In the genomic region with DNA sequence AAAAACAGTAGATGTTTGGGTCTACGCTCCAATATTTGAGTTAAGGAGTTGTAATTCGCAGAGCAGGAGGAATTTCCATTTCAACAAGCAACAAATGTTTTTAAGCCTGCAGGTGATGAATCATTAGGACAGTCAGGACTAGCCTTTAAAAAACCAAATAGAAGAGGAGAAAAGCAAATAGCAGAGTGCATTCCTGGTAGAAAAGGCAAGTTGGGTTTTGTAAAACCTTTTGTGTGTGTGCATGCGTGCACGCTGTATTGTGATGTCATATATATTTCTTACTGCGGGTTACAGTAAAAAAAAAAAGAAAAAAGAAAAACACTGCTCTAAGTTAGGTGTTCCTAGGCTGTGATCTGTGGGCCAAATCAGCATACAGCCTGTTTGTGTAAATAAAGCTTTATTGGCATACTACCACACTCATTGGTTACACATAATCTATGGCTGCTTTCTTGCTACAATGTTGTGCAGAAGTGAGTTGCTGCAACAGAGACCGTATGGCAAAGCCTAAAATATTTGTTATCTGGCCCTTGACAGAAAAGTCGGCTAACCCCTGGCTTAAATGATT, we compare ENCODE assay signal across 15 cellular contexts.
DNase-seq lines count a peak whose midpoint lies in the region; ATAC-seq, FAIRE-seq and TF ChIP-seq lines count a peak whose summit lies in the region.
"Had no signal": no experiment of that assay in that cellular context is flagged by ENCODE, and none has a peak within 500 bp of the region (broad histone marks: within the 10 kb centered on the region; RNA-seq: fewer than 3 reads in every experiment).

No MANE protein-coding gene starts in this region.

- no peak overlapping the region for H3K9ac ChIP-seq in PC-3 (ENCODE audit: low read length)
- H3K9ac ChIP-seq in HepG2 (ENCODE audit: insufficient read depth, low read depth, low read length): no peak overlapping the region

- peaks cover 5% of the 10 kb centered on the region for H3F3A ChIP-seq in PC-3 (ENCODE audit: low read length, unreplicated experiment)

- TF ChIP-seq POLR2A in HepG2 (IDR thresholded peaks at IDR 0.05; ENCODE audit: insufficient read depth in 1 of 2, low read depth in 2 of 2, low read length in 2 of 2): no peak

- WGBS in HepG2 (ENCODE audit: low lambda C conversion rate): 25% methylated on average over 6 of the region's 7 CpGs

- intact Hi-C loops in PC-3 (cut with micrococcal nuclease) (no loop called here), HepG2 (cut with micrococcal nuclease; ENCODE audit: unreplicated experiment) (no loop called here)

- no peak for FAIRE-seq in HepG2 (lab: Jason Lieb, UNC)

- TF ChIP-seq EP300 in HepG2 (IDR thresholded peaks at IDR 0.05; ENCODE audit: low read depth in 2 of 2, low read length in 2 of 2) (no peak), HepG2 (CRISPR knock-in tag; IDR thresholded peaks at IDR 0.05; ENCODE audit: borderline replicate concordance) (no peak)

- no peaks in the 10 kb centered on the region for H4K20me1 ChIP-seq in PC-3 (ENCODE audit: low read length)
- H4K20me1 ChIP-seq in HepG2 (ENCODE audit: insufficient read depth, low read length): no peaks in the 10 kb centered on the region

- in situ Hi-C loops in Caki2 (cut with HindIII; ENCODE audit: low pct_unique_long_range_greater_than_20kb, low sequenced_read_pairs) (no loop called here), HepG2 (cut with HindIII; ENCODE audit: extremely low pct_ligation_motif_present, low pct_unique_long_range_greater_than_20kb) (no loop called here)

- CTCF ChIA-PET in PC-3 (lab: Charles Lee): no interaction called here
- CTCF ChIA-PET in HepG2 (lab: Yijun Ruan, JAX; ENCODE audit: low intra/inter-chr PET ratio, low total read pairs): no interaction called here

- H2AFZ ChIP-seq in PC-3 (ENCODE audit: low read length) (no peak overlapping the region), HepG2 (ENCODE audit: low read length) (no peak overlapping the region)

- no peaks in the 10 kb centered on the region for H3K79me2 ChIP-seq in PC-3 (ENCODE audit: low read length)
- no peaks in the 10 kb centered on the region for H3K79me2 ChIP-seq in HepG2 (ENCODE audit: insufficient read depth, low read length)

- H3K27ac ChIP-seq in PC-3 (ENCODE audit: low read length): peak overlapping the region; percentile 31
- H3K27ac ChIP-seq in HepG2 (ENCODE audit: extremely low read length, insufficient read depth, low read length): no peak overlapping the region
- H3K27ac ChIP-seq: C4-2B had no signal

- H3K9me3 ChIP-seq in PC-3 (ENCODE audit: low read length) (no peaks in the 10 kb centered on the region), HepG2 (ENCODE audit: low read length) (no peaks in the 10 kb centered on the region)

- BruUV-seq in PC-3 (replicated peaks; lab: Mats Ljungman, UMichigan) (no TSS peak), HepG2 (replicated peaks; lab: Mats Ljungman, UMichigan) (no TSS peak)

- DNase-seq in Caki2 (ENCODE audit: low read depth) (peak; percentile 88), PC-3 (peak; percentile 65), choroid plexus epithelial cell (ENCODE audit: low read depth) (peak; percentile 34), HepG2 (ENCODE audit: low spot score) (peak; percentile 56), KG1 (lab: John Stamatoyannopoulos, UW) (no peak), NCI-H82 treated with DMSO at 0.1 percent for 48 hours (lab: John Stamatoyannopoulos, UW; ENCODE audit: unreplicated experiment) (no peak)
- DNase-seq: activated CD8-positive, alpha-beta memory T cell treated with anti-CD3 and anti-CD28 coated beads for 24 hours; activated T-cell treated with anti-CD3 and anti-CD28 coated beads, Interleukin-2, amount 50 U/mL, for 72 hours; NCI-H1105 treated with DMSO at 0.1 percent for 48 hours; NCI-H526; SIG-M5; T-helper 17 cell had no signal

- no peaks in the 10 kb centered on the region for H3K27me3 ChIP-seq in PC-3 (ENCODE audit: low read length)
- no peaks in the 10 kb centered on the region for H3K27me3 ChIP-seq in HepG2 (ENCODE audit: control insufficient read depth in 1 of 2, insufficient read depth in 2 of 2, low read length in 2 of 2)

- POLR2A ChIA-PET in PC-3 (lab: Charles Lee; ENCODE audit: unreplicated experiment) (no interaction called here), HepG2 (lab: Yijun Ruan, JAX) (no interaction called here)

- no peak for TF ChIP-seq RAD21 in HepG2 (CRISPR knock-in tag; IDR thresholded peaks at IDR 0.05)

- peaks cover 23% of the 10 kb centered on the region for H3K4me1 ChIP-seq in PC-3 (ENCODE audit: insufficient read depth, low read length)
- peaks cover 21% of the 10 kb centered on the region; the same call in 1 of the 2 replicates for H3K4me1 ChIP-seq in HepG2 (ENCODE audit: insufficient read depth, low read length)

- TF ChIP-seq CTCF in PC-3 (conservative IDR thresholded peaks at IDR 0.05; ENCODE audit: low read depth, low read length) (no peak), choroid plexus epithelial cell (conservative IDR thresholded peaks at IDR 0.05; ENCODE audit: low read depth, low read length) (no peak), HepG2 (CRISPR knock-in tag; IDR thresholded peaks at IDR 0.05) (no peak)

- H3K4me3 ChIP-seq in PC-3 (ENCODE audit: low read length): no peak overlapping the region
- no peak overlapping the region for H3K4me3 ChIP-seq in choroid plexus epithelial cell (ENCODE audit: low read depth, low read length)
- H3K4me3 ChIP-seq in HepG2 (replicated peaks in 1 of 3; ENCODE audit: insufficient read depth in 1 of 3, low read depth in 2 of 3, low read length in 3 of 3): no peak overlapping the region

- H3K4me2 ChIP-seq in PC-3 (ENCODE audit: low read length) (peak overlapping the region; percentile 24), HepG2 (ENCODE audit: low read depth, low read length) (0 out of 2 replicates have a peak overlapping the region, but pooled peaks have one; percentile 16)

- ATAC-seq in PC-3 (peak; percentile 79), HepG2 (no peak; the same call in 2 of the 3 replicates), GM21717 (IDR thresholded peaks at IDR 0.05; ENCODE audit: unreplicated experiment) (no peak), HG02884 (IDR thresholded peaks at IDR 0.05; ENCODE audit: unreplicated experiment) (no peak)
- ATAC-seq: activated T-cell treated with anti-CD3 and anti-CD28 coated beads, Interleukin-2, amount 50 U/mL, for 72 hours; T-helper 17 cell had no signal

- H3K9me2 ChIP-seq in PC-3 (replicated peaks; ENCODE audit: low read length): no peaks in the 10 kb centered on the region

- H3K36me3 ChIP-seq in PC-3 (ENCODE audit: low read depth, low read length) (peaks cover 8% of the 10 kb centered on the region), HepG2 (replicated peaks in 1 of 2; ENCODE audit: control insufficient read depth in 1 of 2, insufficient read depth in 2 of 2, low read length in 2 of 2) (no peaks in the 10 kb centered on the region)

TF ChIP-seq in HepG2, 621 proteins besides CTCF, POLR2A, EP300 and RAD21 (continues in another document):
- TF ChIP-seq, protein P1, sequence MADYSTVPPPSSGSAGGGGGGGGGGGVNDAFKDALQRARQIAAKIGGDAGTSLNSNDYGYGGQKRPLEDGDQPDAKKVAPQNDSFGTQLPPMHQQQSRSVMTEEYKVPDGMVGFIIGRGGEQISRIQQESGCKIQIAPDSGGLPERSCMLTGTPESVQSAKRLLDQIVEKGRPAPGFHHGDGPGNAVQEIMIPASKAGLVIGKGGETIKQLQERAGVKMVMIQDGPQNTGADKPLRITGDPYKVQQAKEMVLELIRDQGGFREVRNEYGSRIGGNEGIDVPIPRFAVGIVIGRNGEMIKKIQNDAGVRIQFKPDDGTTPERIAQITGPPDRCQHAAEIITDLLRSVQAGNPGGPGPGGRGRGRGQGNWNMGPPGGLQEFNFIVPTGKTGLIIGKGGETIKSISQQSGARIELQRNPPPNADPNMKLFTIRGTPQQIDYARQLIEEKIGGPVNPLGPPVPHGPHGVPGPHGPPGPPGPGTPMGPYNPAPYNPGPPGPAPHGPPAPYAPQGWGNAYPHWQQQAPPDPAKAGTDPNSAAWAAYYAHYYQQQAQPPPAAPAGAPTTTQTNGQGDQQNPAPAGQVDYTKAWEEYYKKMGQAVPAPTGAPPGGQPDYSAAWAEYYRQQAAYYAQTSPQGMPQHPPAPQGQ (CRISPR knock-in tag; IDR thresholded peaks at IDR 0.05; ENCODE audit: borderline replicate concordance): no peak

Comparison
In these comparisons a context has a peak if more than half of its experiments do, and no peak if none do; other contexts are left out.
1. DNase-seq: peak in Caki2 (single experiment), PC-3 (single experiment), choroid plexus epithelial cell (single experiment) and HepG2 (single experiment); none in KG1 (single experiment) and NCI-H82 treated with DMSO at 0.1 percent for 48 hours (single experiment).